In the genomic region with DNA sequence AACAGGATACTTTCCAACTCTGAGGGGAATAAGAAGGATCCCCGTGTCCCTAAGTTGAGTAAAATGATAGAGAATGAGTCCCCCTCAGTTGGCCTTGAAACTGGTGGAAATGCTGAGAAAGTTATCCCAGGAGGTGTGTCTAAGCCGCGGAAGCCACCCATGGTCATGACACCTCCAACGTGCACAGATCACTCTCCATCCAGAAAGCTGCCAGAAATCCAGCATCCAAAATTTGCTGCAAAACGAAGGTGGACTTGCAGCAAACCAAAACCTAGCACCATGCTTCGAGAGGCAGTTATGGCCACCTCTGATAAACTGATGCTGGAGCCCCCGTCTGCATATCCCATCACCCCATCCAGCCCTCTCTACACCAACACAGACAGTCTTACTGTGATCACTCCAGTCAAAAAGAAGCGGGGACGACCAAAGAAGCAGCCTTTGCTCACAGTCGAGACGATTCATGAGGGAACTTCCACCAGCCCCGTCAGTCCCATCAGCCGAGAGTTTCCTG, we compare ENCODE assay signal across 23 cellular contexts.
A peak's percentile ranks its signal among the peaks of the same experiment; 100 is the strongest.
DNase-seq lines count a peak whose midpoint lies in the region; ATAC-seq and TF ChIP-seq lines count a peak whose summit lies in the region.
"Had no signal": no experiment of that assay in that cellular context is flagged by ENCODE, and none has a peak within 500 bp of the region (broad histone marks: within the 10 kb centered on the region; RNA-seq: fewer than 3 reads in every experiment).

No MANE protein-coding gene starts in this region.

- H3K36me3 Mint-ChIP-seq in endothelial cell (ENCODE audit: low read depth, unreplicated experiment) (peaks cover 62% of the 10 kb centered on the region), nephron progenitor cell (ENCODE audit: low read depth) (peaks cover 56% of the 10 kb centered on the region)
- H3K36me3 Mint-ChIP-seq: CD14-positive monocyte; CD4-positive, alpha-beta memory T cell; CD4-positive, CD25-positive, alpha-beta regulatory T cell; CD8-positive, alpha-beta memory T cell had no signal

- H3K27me3 Mint-ChIP-seq in endothelial cell (ENCODE audit: unreplicated experiment) = peaks cover 19% of the 10 kb centered on the region
- H3K27me3 Mint-ChIP-seq in nephron progenitor cell (ENCODE audit: low read depth, poor library complexity) = peaks cover 3% of the 10 kb centered on the region
- H3K27me3 Mint-ChIP-seq: CD4-positive, alpha-beta memory T cell; CD4-positive, CD25-positive, alpha-beta regulatory T cell; CD8-positive, alpha-beta memory T cell had no signal

- TF ChIP-seq POLR2A in vagina (IDR thresholded peaks at IDR 0.05) = no peak

- H3K27ac Mint-ChIP-seq in endothelial cell (ENCODE audit: unreplicated experiment) (no peak overlapping the region), nephron progenitor cell (peak overlapping the region; percentile 43)
- H3K27ac Mint-ChIP-seq: CD4-positive, alpha-beta memory T cell; CD4-positive, CD25-positive, alpha-beta regulatory T cell; CD8-positive, alpha-beta memory T cell had no signal

- intact Hi-C loops in vagina (cut with DNase I) = no loop called here
- intact Hi-C loops in head of caudate nucleus (cut with DNase I) = no loop called here

- H3K4me3 Mint-ChIP-seq in endothelial cell (ENCODE audit: unreplicated experiment) (peak overlapping the region; percentile 76), nephron progenitor cell (no peak overlapping the region)
- H3K4me3 Mint-ChIP-seq: CD14-positive monocyte; CD4-positive, alpha-beta memory T cell; CD8-positive, alpha-beta memory T cell had no signal

- H3K4me1 Mint-ChIP-seq in endothelial cell (ENCODE audit: unreplicated experiment) = peaks cover 35% of the 10 kb centered on the region
- peaks cover 48% of the 10 kb centered on the region for H3K4me1 Mint-ChIP-seq in nephron progenitor cell
- H3K4me1 Mint-ChIP-seq: CD14-positive monocyte; CD4-positive, alpha-beta memory T cell; CD4-positive, CD25-positive, alpha-beta regulatory T cell; CD8-positive, alpha-beta memory T cell had no signal

- no peaks in the 10 kb centered on the region for H3K9me3 Mint-ChIP-seq in endothelial cell (ENCODE audit: unreplicated experiment)
- H3K9me3 Mint-ChIP-seq in nephron progenitor cell = no peaks in the 10 kb centered on the region
- H3K9me3 Mint-ChIP-seq: CD4-positive, alpha-beta memory T cell; CD8-positive, alpha-beta memory T cell had no signal

- DNase-seq in endothelial cell (ENCODE audit: low spot score) (no peak), nephron progenitor cell (no peak), vagina (ENCODE audit: extremely low spot score in 2 of 2) (peak; percentile 75 to 91), AML-193 (lab: John Stamatoyannopoulos, UW) (no peak), head of caudate nucleus (no peak)
- DNase-seq: 8988T; BE2C; C1 segment of cervical spinal cord; CD4-positive, alpha-beta memory T cell; CD4-positive, CD25-positive, alpha-beta regulatory T cell; CD8-positive, alpha-beta memory T cell; COR-L47; DMS 273 treated with DMSO at 0.1 percent for 48 hours; DMS153; DMS53; DMS79; DND-41; EL; GDM1 had no signal

- no peak overlapping the region for H3K27ac ChIP-seq in vagina
- H3K27ac ChIP-seq: BLaER1 had no signal

- no peaks in the 10 kb centered on the region for H3K9me3 ChIP-seq in vagina
- H3K9me3 ChIP-seq: BE2C had no signal

- ATAC-seq in HG02884 (IDR thresholded peaks at IDR 0.05; ENCODE audit: unreplicated experiment) = no peak
- ATAC-seq: GM12878 had no signal

- TF ChIP-seq CTCF in endothelial cell (IDR thresholded peaks at IDR 0.05; ENCODE audit: unreplicated experiment) = no peak
- no peak for TF ChIP-seq CTCF in nephron progenitor cell (IDR thresholded peaks at IDR 0.05)
- TF ChIP-seq CTCF in vagina (IDR thresholded peaks at IDR 0.05) = no peak

- H3K36me3 ChIP-seq in vagina = peaks cover 0 to 8% of the 10 kb centered on the region in 2 donors
- H3K36me3 ChIP-seq: BE2C had no signal

- no peaks in the 10 kb centered on the region for H3K27me3 ChIP-seq in vagina
- H3K27me3 ChIP-seq: BE2C, BLaER1 had no signal

- H3K4me1 ChIP-seq in vagina = peaks cover 5% of the 10 kb centered on the region
- H3K4me1 ChIP-seq: BE2C, BLaER1 had no signal

- no peak overlapping the region for H3K4me3 ChIP-seq in vagina
- H3K4me3 ChIP-seq: BLaER1, GM12878 had no signal

Comparison
In these comparisons a context has a peak if more than half of its experiments do, and no peak if none do; other contexts are left out.
1. DNase-seq: peak in vagina (2 of 2); none in endothelial cell (single experiment), nephron progenitor cell (single experiment), AML-193 (0 of 2) and head of caudate nucleus (0 of 42).